12 cellular contexts compared by ENCODE assay signal in the genomic region with DNA sequence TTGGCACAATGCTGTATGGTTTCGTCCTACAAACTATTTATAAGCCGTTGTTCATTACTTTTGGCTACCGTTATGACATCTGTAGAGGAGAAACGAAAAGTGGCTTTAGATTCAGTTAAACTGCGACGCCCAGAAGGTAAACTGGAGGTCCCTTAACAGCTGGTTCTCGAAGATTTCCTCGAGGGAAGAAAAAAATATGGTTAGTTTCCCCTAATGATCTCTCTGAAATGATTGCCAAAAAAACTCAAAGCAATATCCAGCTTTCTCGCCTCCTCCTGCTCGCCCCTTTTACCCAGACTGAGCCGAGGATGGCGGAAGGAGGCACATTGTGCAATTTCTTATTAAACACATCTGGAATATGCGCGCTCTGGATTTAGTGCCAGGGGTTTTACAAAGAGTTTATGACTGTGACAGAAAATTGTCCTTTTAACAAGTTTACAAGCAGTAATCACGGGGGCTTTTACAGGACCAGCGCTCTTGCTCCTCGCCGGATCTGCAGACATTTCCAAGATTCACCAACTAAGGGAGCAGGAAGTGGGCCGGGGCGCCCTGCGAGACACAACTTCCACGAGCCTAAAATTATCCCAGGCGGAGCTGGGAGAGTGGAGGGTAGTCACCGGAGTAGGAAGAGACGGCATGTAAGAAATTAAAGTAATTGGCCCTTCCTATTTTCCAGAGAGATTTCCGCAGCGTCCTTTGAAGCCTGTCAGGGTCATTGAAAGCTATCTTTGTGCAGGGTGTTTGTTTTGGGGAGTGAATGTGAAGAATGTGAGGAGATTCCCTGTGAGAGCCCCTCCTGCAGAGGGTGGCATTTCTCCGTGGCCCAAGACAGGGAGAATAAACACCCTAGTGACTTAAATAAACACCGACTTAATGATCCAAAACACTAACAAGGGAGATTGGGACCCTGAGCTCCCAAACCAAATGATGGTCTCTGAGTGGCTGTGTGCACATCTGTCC. TPM values are rescaled to one million over a fixed set of nuclear protein-coding genes. Genes with fewer than 3 reads are reported as not detected.
DNase-seq lines count a peak whose midpoint lies in the region; ATAC-seq and TF ChIP-seq lines count a peak whose summit lies in the region.
"Had no signal": no experiment of that assay in that cellular context is flagged by ENCODE, and none has a peak within 500 bp of the region (broad histone marks: within the 10 kb centered on the region; RNA-seq: fewer than 3 reads in every experiment).

No MANE protein-coding gene starts in this region.

- TF ChIP-seq CTCF in GM23338 (conservative IDR thresholded peaks at IDR 0.05; ENCODE audit: low read depth in 2 of 2) (peak in 1 of 2 experiments; percentile 18; a peak in 1 of 4 replicates), gastrocnemius medialis (IDR thresholded peaks at IDR 0.05 in 4 of 5, conservative IDR thresholded peaks at IDR 0.05 in 1 of 5) (no peak)

- in situ Hi-C loops in gastrocnemius medialis (cut with MboI; ENCODE audit: low sequenced_read_pairs in 4 of 4) = loop anchor here in 1 of 4 donors (25.0 kb wide), 1 partner anchor 344 kb away; the partner anchor contains the start of genes SLC38A6 and TRMT5

- H3K36me3 ChIP-seq in GM23338 (ENCODE audit: insufficient read depth) (no peaks in the 10 kb centered on the region), SK-N-MC (ENCODE audit: insufficient read depth, low read length) (no peaks in the 10 kb centered on the region), gastrocnemius medialis (no peaks in the 10 kb centered on the region)
- H3K36me3 ChIP-seq: left ventricle myocardium inferior, ovary had no signal

- peak overlapping the region; percentile 8 for H3K9ac ChIP-seq in SK-N-MC (ENCODE audit: insufficient read length)

- intact Hi-C loops in gastrocnemius medialis (cut with DNase I; ENCODE audit: low total_unique reads) (loop anchor here (5.0 to 10.0 kb wide), 3 partner anchors 219 to 554 kb away; partner anchors contain the start of gene PPM1A), posterior vena cava (cut with DNase I) (no loop called here)

- no peaks in the 10 kb centered on the region for H3K79me2 ChIP-seq in GM23338 (replicated peaks; ENCODE audit: insufficient read depth)

- H2AFZ ChIP-seq in GM23338 = no peak overlapping the region

- no peak for TF ChIP-seq POLR2A in gastrocnemius medialis (IDR thresholded peaks at IDR 0.05)

- peak; percentile 2; the same call in 2 of the 3 replicates for ATAC-seq in GM23338
- ATAC-seq in gastrocnemius medialis = peak in 1 of 2 donors; percentile 7
- no peak for ATAC-seq in HG02588 (IDR thresholded peaks at IDR 0.05; ENCODE audit: unreplicated experiment)
- ATAC-seq in GM21737 (IDR thresholded peaks at IDR 0.05; ENCODE audit: unreplicated experiment) = no peak

- H3K4me1 ChIP-seq in GM23338 (ENCODE audit: insufficient read depth) (peaks cover 84% of the 10 kb centered on the region), gastrocnemius medialis (peaks cover 59 to 65% of the 10 kb centered on the region in 2 donors)

- H3K4me1 Mint-ChIP-seq in GM23338 = peaks cover 74% of the 10 kb centered on the region

- H3K4me3 ChIP-seq in GM23338 (peak overlapping the region; percentile 49), SK-N-MC (peak overlapping the region; percentile 78), gastrocnemius medialis (peak overlapping the region; percentile 55 to 88 (median 86))
- H3K4me3 ChIP-seq: ovary had no signal

- DNase-seq in GM23338 (ENCODE audit: low spot score) = peak; percentile 75
- DNase-seq in SK-N-MC (ENCODE audit: low read depth, low spot score) = peak; percentile 83
- peak; percentile 91 for DNase-seq in fibroblast of peridontal ligament (ENCODE audit: extremely low read depth)
- peak in 1 of 2 donors; percentile 52 for DNase-seq in gastrocnemius medialis
- DNase-seq in posterior vena cava (ENCODE audit: low spot score) = no peak
- DNase-seq: activated CD8-positive, alpha-beta memory T cell treated with anti-CD3 and anti-CD28 coated beads, Interleukin-2, amount 50 U/mL, for 4 hours; left ventricle myocardium inferior; NCI-H1092; NCI-H526 treated with DMSO at 0.1 percent for 48 hours; ovary had no signal

- H4K20me1 ChIP-seq in GM23338 (replicated peaks; ENCODE audit: insufficient read depth) = peaks cover 5% of the 10 kb centered on the region; the same call in 1 of the 2 replicates

- H3K27ac ChIP-seq in GM23338 (ENCODE audit: low read depth) = no peak overlapping the region
- peak overlapping the region; percentile 62; the same call in 1 of the 2 replicates for H3K27ac ChIP-seq in SK-N-MC
- peak overlapping the region; percentile 93 to 98 (median 95) for H3K27ac ChIP-seq in gastrocnemius medialis
- H3K27ac ChIP-seq: left ventricle myocardium inferior, ovary had no signal

- H3K27me3 ChIP-seq in GM23338 (ENCODE audit: insufficient read depth) (peaks cover 100% of the 10 kb centered on the region), gastrocnemius medialis (no peaks in the 10 kb centered on the region)

- H3K9me3 ChIP-seq in SK-N-MC (ENCODE audit: low read depth, low read length) (no peaks in the 10 kb centered on the region), gastrocnemius medialis (no peaks in the 10 kb centered on the region)
- H3K9me3 ChIP-seq: left ventricle myocardium inferior, ovary had no signal

- no peaks in the 10 kb centered on the region for H3K9me2 ChIP-seq in GM23338 (ENCODE audit: insufficient read depth)

- peaks cover 3% of the 10 kb centered on the region; the same call in 1 of the 3 replicates for H3K9me3 Mint-ChIP-seq in GM23338

- H3K4me2 ChIP-seq in GM23338 = peak overlapping the region; percentile 77

- peaks cover 23% of the 10 kb centered on the region; the same call in 1 of the 2 replicates for H3F3A ChIP-seq in GM23338 (replicated peaks; ENCODE audit: low read depth)

- H3K36me3 Mint-ChIP-seq in GM23338 (ENCODE audit: low read depth) = no peaks in the 10 kb centered on the region

- peak overlapping the region; percentile 56; the same call in 2 of the 3 replicates for H3K4me3 Mint-ChIP-seq in GM23338

- H3K27me3 Mint-ChIP-seq in GM23338 (ENCODE audit: insufficient read depth, low read depth, poor library complexity) = peaks cover 100% of the 10 kb centered on the region

- H3K27ac Mint-ChIP-seq in GM23338 = no peak overlapping the region

TF ChIP-seq in GM23338, 12 proteins besides CTCF, POLR2A, EP300 and RAD21:
- peak; percentile 87 for TF ChIP-seq EZH2 (IDR thresholded peaks at IDR 0.05; ENCODE audit: low read depth, unreplicated experiment)
- TF ChIP-seq NANOG (IDR thresholded peaks at IDR 0.05; ENCODE audit: borderline replicate concordance) = peak; percentile 49
- no peak for TF ChIP-seq STAT1 (IDR thresholded peaks at IDR 0.05; ENCODE audit: unreplicated experiment)
- TF ChIP-seq, protein P1, sequence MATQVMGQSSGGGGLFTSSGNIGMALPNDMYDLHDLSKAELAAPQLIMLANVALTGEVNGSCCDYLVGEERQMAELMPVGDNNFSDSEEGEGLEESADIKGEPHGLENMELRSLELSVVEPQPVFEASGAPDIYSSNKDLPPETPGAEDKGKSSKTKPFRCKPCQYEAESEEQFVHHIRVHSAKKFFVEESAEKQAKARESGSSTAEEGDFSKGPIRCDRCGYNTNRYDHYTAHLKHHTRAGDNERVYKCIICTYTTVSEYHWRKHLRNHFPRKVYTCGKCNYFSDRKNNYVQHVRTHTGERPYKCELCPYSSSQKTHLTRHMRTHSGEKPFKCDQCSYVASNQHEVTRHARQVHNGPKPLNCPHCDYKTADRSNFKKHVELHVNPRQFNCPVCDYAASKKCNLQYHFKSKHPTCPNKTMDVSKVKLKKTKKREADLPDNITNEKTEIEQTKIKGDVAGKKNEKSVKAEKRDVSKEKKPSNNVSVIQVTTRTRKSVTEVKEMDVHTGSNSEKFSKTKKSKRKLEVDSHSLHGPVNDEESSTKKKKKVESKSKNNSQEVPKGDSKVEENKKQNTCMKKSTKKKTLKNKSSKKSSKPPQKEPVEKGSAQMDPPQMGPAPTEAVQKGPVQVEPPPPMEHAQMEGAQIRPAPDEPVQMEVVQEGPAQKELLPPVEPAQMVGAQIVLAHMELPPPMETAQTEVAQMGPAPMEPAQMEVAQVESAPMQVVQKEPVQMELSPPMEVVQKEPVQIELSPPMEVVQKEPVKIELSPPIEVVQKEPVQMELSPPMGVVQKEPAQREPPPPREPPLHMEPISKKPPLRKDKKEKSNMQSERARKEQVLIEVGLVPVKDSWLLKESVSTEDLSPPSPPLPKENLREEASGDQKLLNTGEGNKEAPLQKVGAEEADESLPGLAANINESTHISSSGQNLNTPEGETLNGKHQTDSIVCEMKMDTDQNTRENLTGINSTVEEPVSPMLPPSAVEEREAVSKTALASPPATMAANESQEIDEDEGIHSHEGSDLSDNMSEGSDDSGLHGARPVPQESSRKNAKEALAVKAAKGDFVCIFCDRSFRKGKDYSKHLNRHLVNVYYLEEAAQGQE (IDR thresholded peaks at IDR 0.05; ENCODE audit: unreplicated experiment) = no peak
TF ChIP-seq in GM23338: peak in this region for 2.

RNA-seq across cellular contexts. Expression of gene SIX1, which starts 5.6 kb away (rescaled TPM):
- 0.35 and 0.78 TPM in 2 replicates for total RNA-seq in GM23338 (2014; rRNA removed; shearing (Covaris generic))
- 0.66 and 0.71 TPM in 2 replicates for polyA plus RNA-seq in GM23338 (2016; fragmentation: Nextera tagmentation; extraction: Ambion mirVana)
- total RNA-seq in gastrocnemius medialis = 10 to 100 TPM; 28.3 to 76.4 (median 56.3) TPM
- 1 to 10 TPM; 4.3 TPM for total RNA-seq in posterior vena cava
- total RNA-seq: left ventricle myocardium inferior had no signal

Comparison
In these comparisons a context has a peak if more than half of its experiments do, and no peak if none do; other contexts are left out.
1. RNA of gene SIX1, which starts 5.6 kb away (total RNA-seq): 28.3 to 76.4 TPM in gastrocnemius medialis; 4.3 TPM in posterior vena cava and 0.35 to 0.78 TPM in GM23338; every median in the first group is over 4 times any median in the second.
2. Peak in every context shown above with its lines, with median percentiles within 50 percentile points of each other: H3K4me3 ChIP-seq.